In the genomic region with DNA sequence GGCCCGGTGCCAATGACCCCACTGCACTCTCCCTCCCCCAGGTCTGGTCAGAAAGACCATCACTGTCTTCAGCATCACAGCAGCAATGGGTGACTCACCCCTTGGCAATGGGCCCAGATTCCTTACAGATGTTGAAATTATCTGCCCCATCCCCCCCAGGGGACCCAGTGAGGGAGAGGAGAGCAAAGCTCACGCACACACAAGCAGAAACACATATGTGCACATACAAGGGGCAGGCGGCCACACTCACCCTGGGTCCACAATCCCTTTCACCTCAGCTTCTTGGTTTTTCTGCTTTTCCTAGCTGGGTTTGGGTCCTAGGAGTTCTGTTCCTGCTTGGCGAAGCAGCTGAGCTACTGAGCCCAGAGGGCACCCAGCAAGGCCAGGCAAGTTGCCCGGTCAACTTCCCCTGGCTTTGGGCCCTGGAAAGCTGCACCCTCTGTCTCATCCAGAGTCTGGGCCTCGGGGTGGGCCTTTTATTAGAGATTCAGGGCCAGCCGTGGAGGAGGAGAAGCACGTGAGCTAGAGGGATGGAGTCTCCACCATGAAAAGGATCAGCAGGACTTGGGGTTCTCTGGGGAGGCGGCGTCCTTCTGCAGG, we compare ENCODE assay signal across 1 cellular context.
TF ChIP-seq lines count a peak whose summit lies in the region.

No MANE protein-coding gene starts in this region.

TF ChIP-seq in HEK293, 187 proteins besides CTCF, POLR2A, EP300 and RAD21 (continued from another document and continues in another):
- peak; percentile 58; the same call in 1 of the 2 replicates for TF ChIP-seq ZBTB10 (tag by site-specific recombination; IDR thresholded peaks at IDR 0.05)
- peak; percentile 83 for TF ChIP-seq ZNF629 (tag by site-specific recombination; IDR thresholded peaks at IDR 0.05)
- TF ChIP-seq SALL2 (tag by site-specific recombination; IDR thresholded peaks at IDR 0.05; ENCODE audit: borderline replicate concordance), result no peak
- TF ChIP-seq, protein P1, sequence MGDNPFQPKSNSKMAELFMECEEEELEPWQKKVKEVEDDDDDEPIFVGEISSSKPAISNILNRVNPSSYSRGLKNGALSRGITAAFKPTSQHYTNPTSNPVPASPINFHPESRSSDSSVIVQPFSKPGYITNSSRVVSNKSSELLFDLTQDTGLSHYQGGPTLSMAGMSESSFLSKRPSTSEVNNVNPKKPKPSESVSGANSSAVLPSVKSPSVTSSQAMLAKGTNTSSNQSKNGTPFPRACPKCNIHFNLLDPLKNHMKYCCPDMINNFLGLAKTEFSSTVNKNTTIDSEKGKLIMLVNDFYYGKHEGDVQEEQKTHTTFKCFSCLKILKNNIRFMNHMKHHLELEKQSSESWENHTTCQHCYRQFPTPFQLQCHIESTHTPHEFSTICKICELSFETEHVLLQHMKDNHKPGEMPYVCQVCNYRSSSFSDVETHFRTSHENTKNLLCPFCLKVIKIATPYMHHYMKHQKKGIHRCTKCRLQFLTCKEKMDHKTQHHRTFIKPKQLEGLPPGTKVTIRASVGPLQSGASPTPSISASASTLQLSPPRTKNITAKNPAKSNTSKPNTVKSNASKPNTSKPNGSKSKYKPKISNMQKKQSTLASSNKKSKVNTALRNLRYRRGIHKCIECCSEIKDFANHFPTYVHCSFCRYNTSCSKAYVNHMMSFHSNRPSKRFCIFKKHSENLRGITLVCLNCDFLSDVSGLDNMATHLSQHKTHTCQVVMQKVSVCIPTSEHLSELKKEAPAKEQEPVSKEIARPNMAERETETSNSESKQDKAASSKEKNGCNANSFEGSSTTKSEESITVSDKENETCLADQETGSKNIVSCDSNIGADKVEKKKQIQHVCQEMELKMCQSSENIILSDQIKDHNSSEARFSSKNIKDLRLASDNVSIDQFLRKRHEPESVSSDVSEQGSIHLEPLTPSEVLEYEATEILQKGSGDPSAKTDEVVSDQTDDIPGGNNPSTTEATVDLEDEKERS (tag by site-specific recombination; IDR thresholded peaks at IDR 0.05), result no peak
- peak; percentile 75; the same call in 1 of the 2 replicates for TF ChIP-seq ZNF184 (tag by site-specific recombination; IDR thresholded peaks at IDR 0.05)
- TF ChIP-seq, protein P2, sequence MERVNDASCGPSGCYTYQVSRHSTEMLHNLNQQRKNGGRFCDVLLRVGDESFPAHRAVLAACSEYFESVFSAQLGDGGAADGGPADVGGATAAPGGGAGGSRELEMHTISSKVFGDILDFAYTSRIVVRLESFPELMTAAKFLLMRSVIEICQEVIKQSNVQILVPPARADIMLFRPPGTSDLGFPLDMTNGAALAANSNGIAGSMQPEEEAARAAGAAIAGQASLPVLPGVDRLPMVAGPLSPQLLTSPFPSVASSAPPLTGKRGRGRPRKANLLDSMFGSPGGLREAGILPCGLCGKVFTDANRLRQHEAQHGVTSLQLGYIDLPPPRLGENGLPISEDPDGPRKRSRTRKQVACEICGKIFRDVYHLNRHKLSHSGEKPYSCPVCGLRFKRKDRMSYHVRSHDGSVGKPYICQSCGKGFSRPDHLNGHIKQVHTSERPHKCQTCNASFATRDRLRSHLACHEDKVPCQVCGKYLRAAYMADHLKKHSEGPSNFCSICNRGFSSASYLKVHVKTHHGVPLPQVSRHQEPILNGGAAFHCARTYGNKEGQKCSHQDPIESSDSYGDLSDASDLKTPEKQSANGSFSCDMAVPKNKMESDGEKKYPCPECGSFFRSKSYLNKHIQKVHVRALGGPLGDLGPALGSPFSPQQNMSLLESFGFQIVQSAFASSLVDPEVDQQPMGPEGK (tag by site-specific recombination; IDR thresholded peaks at IDR 0.05), result peak; percentile 93
- TF ChIP-seq ZNF140 (tag by site-specific recombination; IDR thresholded peaks at IDR 0.05), result no peak
- TF ChIP-seq SP2 (tag by site-specific recombination; IDR thresholded peaks at IDR 0.05), result peak; percentile 18; the same call in 1 of the 2 replicates
- TF ChIP-seq ZNF221 (tag by site-specific recombination; IDR thresholded peaks at IDR 0.05; ENCODE audit: borderline replicate concordance), result no peak
- peak; percentile 26 for TF ChIP-seq EGR2 (tag by site-specific recombination; IDR thresholded peaks at IDR 0.05; ENCODE audit: low read depth)
- TF ChIP-seq ZBTB21 (tag by site-specific recombination; IDR thresholded peaks at IDR 0.05), result peak; percentile 58
- TF ChIP-seq OVOL3 (tag by site-specific recombination; IDR thresholded peaks at IDR 0.05), result no peak
- TF ChIP-seq ZNF121 (tag by site-specific recombination; IDR thresholded peaks at IDR 0.05), result no peak
- peak; percentile 80 for TF ChIP-seq GLIS1 (tag by site-specific recombination; IDR thresholded peaks at IDR 0.05)
- TF ChIP-seq ZNF624 (tag by site-specific recombination; IDR thresholded peaks at IDR 0.05), result no peak
- TF ChIP-seq GLIS2 (tag by site-specific recombination; IDR thresholded peaks at IDR 0.05), result peak; percentile 67
- no peak for TF ChIP-seq ZFP3 (tag by site-specific recombination; IDR thresholded peaks at IDR 0.05; ENCODE audit: low read depth)
- TF ChIP-seq BCL11B (tag by site-specific recombination; IDR thresholded peaks at IDR 0.05; ENCODE audit: low read depth), result peak; percentile 77; the same call in 1 of the 2 replicates
- 0 out of 2 replicates have a peak, but pooled peaks have one; percentile 16 for TF ChIP-seq KLF10 (tag by site-specific recombination; IDR thresholded peaks at IDR 0.05)
- TF ChIP-seq SP7 (tag by site-specific recombination; IDR thresholded peaks at IDR 0.05), result peak; percentile 82
- TF ChIP-seq ZNF701 (tag by site-specific recombination; IDR thresholded peaks at IDR 0.05), result no peak
- TF ChIP-seq BCL6B (tag by site-specific recombination; IDR thresholded peaks at IDR 0.05), result no peak
- TF ChIP-seq, protein P3, sequence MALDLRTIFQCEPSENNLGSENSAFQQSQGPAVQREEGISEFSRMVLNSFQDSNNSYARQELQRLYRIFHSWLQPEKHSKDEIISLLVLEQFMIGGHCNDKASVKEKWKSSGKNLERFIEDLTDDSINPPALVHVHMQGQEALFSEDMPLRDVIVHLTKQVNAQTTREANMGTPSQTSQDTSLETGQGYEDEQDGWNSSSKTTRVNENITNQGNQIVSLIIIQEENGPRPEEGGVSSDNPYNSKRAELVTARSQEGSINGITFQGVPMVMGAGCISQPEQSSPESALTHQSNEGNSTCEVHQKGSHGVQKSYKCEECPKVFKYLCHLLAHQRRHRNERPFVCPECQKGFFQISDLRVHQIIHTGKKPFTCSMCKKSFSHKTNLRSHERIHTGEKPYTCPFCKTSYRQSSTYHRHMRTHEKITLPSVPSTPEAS (tag by site-specific recombination; IDR thresholded peaks at IDR 0.05), result 0 out of 2 replicates have a peak, but pooled peaks have one; percentile 29
- TF ChIP-seq ZNF621 (tag by site-specific recombination; IDR thresholded peaks at IDR 0.05), result no peak
- peak; percentile 44; the same call in 1 of the 2 replicates for TF ChIP-seq ZNF394 (tag by site-specific recombination; IDR thresholded peaks at IDR 0.05; ENCODE audit: borderline replicate concordance)
- TF ChIP-seq ZNF530 (tag by site-specific recombination; IDR thresholded peaks at IDR 0.05; ENCODE audit: low read depth), result no peak
- TF ChIP-seq ZNF501 (tag by site-specific recombination; IDR thresholded peaks at IDR 0.05), result 0 out of 2 replicates have a peak, but pooled peaks have one; percentile 46
- peak; percentile 74 for TF ChIP-seq ZIC2 (tag by site-specific recombination; IDR thresholded peaks at IDR 0.05)
- no peak for TF ChIP-seq ZNF133 (tag by site-specific recombination; IDR thresholded peaks at IDR 0.05)
- no peak for TF ChIP-seq MEIS1 (CRISPR knock-in tag; IDR thresholded peaks at IDR 0.05; ENCODE audit: borderline replicate concordance)
- TF ChIP-seq, protein P4, sequence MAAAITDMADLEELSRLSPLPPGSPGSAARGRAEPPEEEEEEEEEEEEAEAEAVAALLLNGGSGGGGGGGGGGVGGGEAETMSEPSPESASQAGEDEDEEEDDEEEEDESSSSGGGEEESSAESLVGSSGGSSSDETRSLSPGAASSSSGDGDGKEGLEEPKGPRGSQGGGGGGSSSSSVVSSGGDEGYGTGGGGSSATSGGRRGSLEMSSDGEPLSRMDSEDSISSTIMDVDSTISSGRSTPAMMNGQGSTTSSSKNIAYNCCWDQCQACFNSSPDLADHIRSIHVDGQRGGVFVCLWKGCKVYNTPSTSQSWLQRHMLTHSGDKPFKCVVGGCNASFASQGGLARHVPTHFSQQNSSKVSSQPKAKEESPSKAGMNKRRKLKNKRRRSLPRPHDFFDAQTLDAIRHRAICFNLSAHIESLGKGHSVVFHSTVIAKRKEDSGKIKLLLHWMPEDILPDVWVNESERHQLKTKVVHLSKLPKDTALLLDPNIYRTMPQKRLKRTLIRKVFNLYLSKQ (tag by site-specific recombination; IDR thresholded peaks at IDR 0.05; ENCODE audit: borderline replicate concordance), result no peak
- TF ChIP-seq KLF8 (tag by site-specific recombination; IDR thresholded peaks at IDR 0.05), result peak; percentile 66
- TF ChIP-seq, protein P5, sequence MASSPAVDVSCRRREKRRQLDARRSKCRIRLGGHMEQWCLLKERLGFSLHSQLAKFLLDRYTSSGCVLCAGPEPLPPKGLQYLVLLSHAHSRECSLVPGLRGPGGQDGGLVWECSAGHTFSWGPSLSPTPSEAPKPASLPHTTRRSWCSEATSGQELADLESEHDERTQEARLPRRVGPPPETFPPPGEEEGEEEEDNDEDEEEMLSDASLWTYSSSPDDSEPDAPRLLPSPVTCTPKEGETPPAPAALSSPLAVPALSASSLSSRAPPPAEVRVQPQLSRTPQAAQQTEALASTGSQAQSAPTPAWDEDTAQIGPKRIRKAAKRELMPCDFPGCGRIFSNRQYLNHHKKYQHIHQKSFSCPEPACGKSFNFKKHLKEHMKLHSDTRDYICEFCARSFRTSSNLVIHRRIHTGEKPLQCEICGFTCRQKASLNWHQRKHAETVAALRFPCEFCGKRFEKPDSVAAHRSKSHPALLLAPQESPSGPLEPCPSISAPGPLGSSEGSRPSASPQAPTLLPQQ (tag by site-specific recombination; IDR thresholded peaks at IDR 0.05), result peak; percentile 88
- 0 out of 2 replicates have a peak, but pooled peaks have one; percentile 15 for TF ChIP-seq ZNF37A (tag by site-specific recombination; IDR thresholded peaks at IDR 0.05)
- TF ChIP-seq ZNF169 (tag by site-specific recombination; IDR thresholded peaks at IDR 0.05), result no peak
- TF ChIP-seq, protein P6, sequence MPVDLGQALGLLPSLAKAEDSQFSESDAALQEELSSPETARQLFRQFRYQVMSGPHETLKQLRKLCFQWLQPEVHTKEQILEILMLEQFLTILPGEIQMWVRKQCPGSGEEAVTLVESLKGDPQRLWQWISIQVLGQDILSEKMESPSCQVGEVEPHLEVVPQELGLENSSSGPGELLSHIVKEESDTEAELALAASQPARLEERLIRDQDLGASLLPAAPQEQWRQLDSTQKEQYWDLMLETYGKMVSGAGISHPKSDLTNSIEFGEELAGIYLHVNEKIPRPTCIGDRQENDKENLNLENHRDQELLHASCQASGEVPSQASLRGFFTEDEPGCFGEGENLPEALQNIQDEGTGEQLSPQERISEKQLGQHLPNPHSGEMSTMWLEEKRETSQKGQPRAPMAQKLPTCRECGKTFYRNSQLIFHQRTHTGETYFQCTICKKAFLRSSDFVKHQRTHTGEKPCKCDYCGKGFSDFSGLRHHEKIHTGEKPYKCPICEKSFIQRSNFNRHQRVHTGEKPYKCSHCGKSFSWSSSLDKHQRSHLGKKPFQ (tag by site-specific recombination; IDR thresholded peaks at IDR 0.05), result no peak
- TF ChIP-seq ZNF555 (tag by site-specific recombination; conservative IDR thresholded peaks at IDR 0.05), result no peak
- TF ChIP-seq, protein P7, sequence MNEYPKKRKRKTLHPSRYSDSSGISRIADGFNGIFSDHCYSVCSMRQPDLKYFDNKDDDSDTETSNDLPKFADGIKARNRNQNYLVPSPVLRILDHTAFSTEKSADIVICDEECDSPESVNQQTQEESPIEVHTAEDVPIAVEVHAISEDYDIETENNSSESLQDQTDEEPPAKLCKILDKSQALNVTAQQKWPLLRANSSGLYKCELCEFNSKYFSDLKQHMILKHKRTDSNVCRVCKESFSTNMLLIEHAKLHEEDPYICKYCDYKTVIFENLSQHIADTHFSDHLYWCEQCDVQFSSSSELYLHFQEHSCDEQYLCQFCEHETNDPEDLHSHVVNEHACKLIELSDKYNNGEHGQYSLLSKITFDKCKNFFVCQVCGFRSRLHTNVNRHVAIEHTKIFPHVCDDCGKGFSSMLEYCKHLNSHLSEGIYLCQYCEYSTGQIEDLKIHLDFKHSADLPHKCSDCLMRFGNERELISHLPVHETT (tag by site-specific recombination; IDR thresholded peaks at IDR 0.05), result peak; percentile 38; the same call in 1 of the 2 replicates
- peak; percentile 69 for TF ChIP-seq ZBTB20 (tag by site-specific recombination; IDR thresholded peaks at IDR 0.05)
- no peak for TF ChIP-seq ZNF837 (tag by site-specific recombination; IDR thresholded peaks at IDR 0.05)
- TF ChIP-seq ZNF366 (tag by site-specific recombination; conservative IDR thresholded peaks at IDR 0.05), result peak; percentile 94
- TF ChIP-seq BCL11A (tag by site-specific recombination; IDR thresholded peaks at IDR 0.05; ENCODE audit: low read depth), result peak; percentile 74; the same call in 1 of the 2 replicates
- TF ChIP-seq ZSCAN16 (tag by site-specific recombination; IDR thresholded peaks at IDR 0.05), result no peak
- TF ChIP-seq ZNF558 (tag by site-specific recombination; IDR thresholded peaks at IDR 0.05), result no peak
